ENCODE assay signal across 22 cellular contexts in genomic region chr2:42007596-42007995, GRCh38. TPM values are rescaled to one million over a fixed set of nuclear protein-coding genes. Genes with fewer than 3 reads are reported as not detected.
"Had no signal": no experiment of that assay in that cellular context is flagged by ENCODE, and none has a peak within 500 bp of the region (broad histone marks: within the 10 kb centered on the region; RNA-seq: fewer than 3 reads in every experiment).

No MANE protein-coding gene starts in this region.

- H3K4me3 Mint-ChIP-seq: naive thymus-derived CD8-positive, alpha-beta T cell; natural killer cell treated with Interleukin-12 subunit alpha and Interleukin-12 subunit beta and Interleukin-15 and Interleukin-18, amount 100 ng/mL, for 72 hours; neural progenitor cell; stimulated activated effector memory CD8-positive, alpha-beta T cell treated with anti-CD3 and anti-CD28 coated beads, Interleukin-12 subunit alpha, Interleukin-12 subunit beta, amount 100 ng/mL, for 72 hours; stimulated activated naive B cell treated with anti-CD40 and anti-IgM and Interleukin-4, amounts not matched to agents 10 μg/mL and 1 μg/mL and 100 μg/mL, for 72 hours; stimulated activated naive CD8-positive, alpha-beta T cell treated with anti-CD3 and anti-CD28 coated beads, Interleukin-15, Interleukin-2, amounts not matched to agents 100 ng/mL and 50 ng/mL, for 24 hours had no signal

- ATAC-seq: naive thymus-derived CD8-positive, alpha-beta T cell; natural killer cell treated with Interleukin-12 subunit alpha and Interleukin-12 subunit beta and Interleukin-15 and Interleukin-18, amount 100 ng/mL, for 72 hours; right cardiac atrium; right lobe of liver; stimulated activated effector memory CD8-positive, alpha-beta T cell treated with anti-CD3 and anti-CD28 coated beads, Interleukin-12 subunit alpha, Interleukin-12 subunit beta, amount 100 ng/mL, for 72 hours; stimulated activated naive B cell treated with anti-CD40 and anti-IgM and Interleukin-4, amounts not matched to agents 10 μg/mL and 1 μg/mL and 100 μg/mL, for 72 hours had no signal

- DNase-seq: naive thymus-derived CD8-positive, alpha-beta T cell; occipital lobe; ovary; psoas muscle; right cardiac atrium; right lobe of liver; sigmoid colon; small intestine; stimulated activated CD4-positive, alpha-beta T cell treated with anti-CD3 and anti-CD28 coated beads, Interleukin-15, amount 100 ng/mL, for 24 hours; stimulated activated CD4-positive, alpha-beta T cell treated with anti-CD3 and anti-CD28 coated beads, Interleukin-2, amount 100 ng/mL, for 24 hours; stimulated activated CD4-positive, alpha-beta T cell treated with anti-CD3 and anti-CD28 coated beads, Interleukin-2, amount 100 ng/mL, for 48 hours; stimulated activated CD4-positive, alpha-beta T cell treated with anti-CD3 and anti-CD28 coated beads, Interleukin-4, amount 100 ng/mL, for 24 hours; stimulated activated naive B cell treated with anti-CD40 and anti-IgM and Interleukin-4, amounts not matched to agents 10 μg/mL and 1 μg/mL and 100 μg/mL, for 72 hours; stimulated activated naive CD4-positive, alpha-beta T cell treated with Interleukin-2 at 50 U/mL for 16 hours; stomach; thyroid gland; upper lobe of left lung had no signal

- H3K27ac Mint-ChIP-seq: natural killer cell treated with Interleukin-12 subunit alpha and Interleukin-12 subunit beta and Interleukin-15 and Interleukin-18, amount 100 ng/mL, for 72 hours; progenitor cell of endocrine pancreas; stimulated activated effector memory CD8-positive, alpha-beta T cell treated with anti-CD3 and anti-CD28 coated beads, Interleukin-12 subunit alpha, Interleukin-12 subunit beta, amount 100 ng/mL, for 72 hours; stimulated activated naive B cell treated with anti-CD40 and anti-IgM and Interleukin-4, amounts not matched to agents 10 μg/mL and 1 μg/mL and 100 μg/mL, for 72 hours; stimulated activated naive CD8-positive, alpha-beta T cell treated with anti-CD3 and anti-CD28 coated beads, Interleukin-15, Interleukin-2, amounts not matched to agents 100 ng/mL and 50 ng/mL, for 24 hours had no signal

- H3K27me3 Mint-ChIP-seq: progenitor cell of endocrine pancreas had no signal

- H3K36me3 Mint-ChIP-seq: neural progenitor cell; stimulated activated effector memory CD8-positive, alpha-beta T cell treated with anti-CD3 and anti-CD28 coated beads, Interleukin-12 subunit alpha, Interleukin-12 subunit beta, amount 100 ng/mL, for 72 hours; stimulated activated naive B cell treated with anti-CD40 and anti-IgM and Interleukin-4, amounts not matched to agents 10 μg/mL and 1 μg/mL and 100 μg/mL, for 72 hours had no signal

RNA-seq across cellular contexts. Expression of gene PKDCC, which starts 40.2 kb away (rescaled TPM):
- total RNA-seq: naive thymus-derived CD8-positive, alpha-beta T cell; natural killer cell treated with Interleukin-12 subunit alpha and Interleukin-12 subunit beta and Interleukin-15 and Interleukin-18, amount 100 ng/mL, for 72 hours had no signal
